In the genomic region with DNA sequence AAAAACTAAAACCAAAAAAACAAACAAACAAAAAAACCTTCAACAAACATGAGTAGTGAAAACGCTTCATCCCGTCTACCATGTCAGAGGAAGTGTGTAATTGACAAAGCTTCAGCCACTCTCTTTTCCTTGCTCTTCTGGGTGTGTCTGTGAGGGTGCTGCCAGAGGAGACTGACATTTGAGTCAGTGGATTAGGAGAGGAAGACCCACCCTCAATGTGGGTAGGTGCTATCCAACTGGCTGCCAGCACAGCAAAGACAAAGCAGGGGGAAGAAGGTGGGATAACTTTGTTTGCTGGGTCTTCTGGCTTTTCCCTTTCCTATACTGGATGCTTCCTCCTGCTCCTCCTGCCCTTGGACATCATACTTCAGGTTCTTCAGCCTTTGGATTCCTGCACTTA, we compare ENCODE assay signal across 16 cellular contexts.
"Had no signal": no experiment of that assay in that cellular context is flagged by ENCODE, and none has a peak within 500 bp of the region (broad histone marks: within the 10 kb centered on the region; RNA-seq: fewer than 3 reads in every experiment).

No MANE protein-coding gene starts in this region.

- DNase-seq: activated CD4-positive, alpha-beta T cell treated with anti-CD3 and anti-CD28 coated beads, Interleukin-2, amount 50 U/mL, for 1 hour; activated CD4-positive, CD25-positive, alpha-beta regulatory T cell; activated naive CD4-positive, alpha-beta T cell; anterior cingulate cortex; cerebellar nuclear complex; glutamatergic neuron; left colon; lower lobe of right lung; naive B cell; retina; SJCRH30; stimulated activated CD4-positive, alpha-beta T cell treated with anti-CD3 and anti-CD28 coated beads, Interleukin-4, amount 100 ng/mL, for 1 hour; stimulated activated naive B cell treated with anti-CD40 and anti-IgM and Interleukin-4, amounts not matched to agents 10 μg/mL and 1 μg/mL and 100 μg/mL, for 72 hours; T-helper 2 cell; transverse colon had no signal

- H3K9me3 ChIP-seq: lower lobe of right lung, SJCRH30 had no signal

- H3K4me3 ChIP-seq: esophagus muscularis mucosa, lower lobe of right lung, SJCRH30, transverse colon had no signal

- H3K27me3 ChIP-seq: esophagus muscularis mucosa, SJCRH30, transverse colon had no signal

- H3K4me1 ChIP-seq: SJCRH30 had no signal

- ATAC-seq: left colon; stimulated activated naive B cell treated with anti-CD40 and anti-IgM and Interleukin-4, amounts not matched to agents 10 μg/mL and 1 μg/mL and 100 μg/mL, for 72 hours had no signal

- H3K27ac ChIP-seq: lower lobe of right lung, SJCRH30 had no signal

- H3K36me3 ChIP-seq: esophagus muscularis mucosa, lower lobe of right lung, SJCRH30, transverse colon had no signal
